15 cellular contexts compared by ENCODE assay signal in the genomic region with DNA sequence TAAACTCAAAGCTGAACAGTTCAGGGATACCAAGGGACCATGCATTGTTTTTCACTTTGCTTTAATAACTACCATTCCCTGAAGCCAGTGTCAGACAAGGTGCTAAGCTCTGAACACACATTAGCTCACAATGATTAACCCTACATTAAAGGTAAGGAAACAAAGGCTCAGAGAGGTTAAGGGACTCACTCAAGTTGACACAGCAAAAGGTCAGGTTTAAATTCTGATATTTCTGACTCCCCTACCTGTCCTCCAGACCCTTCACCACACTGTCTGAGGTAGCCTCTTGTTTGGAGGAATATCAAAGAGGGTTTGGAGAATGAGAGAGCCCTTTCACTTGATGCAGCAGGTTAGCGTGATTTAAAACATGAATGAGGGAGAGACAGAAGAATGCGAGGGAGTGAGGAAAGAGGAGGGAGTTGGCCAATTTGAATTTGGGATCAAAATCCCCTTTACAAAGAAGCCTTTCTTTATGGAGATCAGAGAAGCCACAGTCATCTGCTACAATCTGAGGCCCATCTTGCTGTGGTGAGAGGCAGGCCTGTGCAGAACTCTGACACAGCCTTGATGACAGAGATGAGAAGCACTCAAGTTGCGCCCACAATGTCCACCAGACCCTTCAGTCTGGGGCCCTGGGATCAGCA.
DNase-seq lines count a peak whose midpoint lies in the region; ATAC-seq, FAIRE-seq and TF ChIP-seq lines count a peak whose summit lies in the region.
"Had no signal": no experiment of that assay in that cellular context is flagged by ENCODE, and none has a peak within 500 bp of the region (broad histone marks: within the 10 kb centered on the region; RNA-seq: fewer than 3 reads in every experiment).

No MANE protein-coding gene starts in this region.

- TF ChIP-seq EP300 in HepG2 (IDR thresholded peaks at IDR 0.05; ENCODE audit: low read depth in 2 of 2, low read length in 2 of 2) (no peak), HepG2 (CRISPR knock-in tag; IDR thresholded peaks at IDR 0.05; ENCODE audit: borderline replicate concordance) (no peak)

- peak; percentile 32 for DNase-seq in HepG2 (ENCODE audit: low spot score)
- DNase-seq in right lobe of liver = no peak
- DNase-seq in foreskin melanocyte = peak; percentile 78
- DNase-seq in natural killer cell = no peak
- no peak for DNase-seq in LoVo (ENCODE audit: low spot score)
- DNase-seq in mesenteric fat pad (ENCODE audit: low spot score) = no peak
- DNase-seq: NCI-H2227 treated with DMSO at 0.1 percent for 48 hours, NCI-H526 treated with DMSO at 0.1 percent for 48 hours had no signal

- TF ChIP-seq RAD21 in HepG2 (CRISPR knock-in tag; IDR thresholded peaks at IDR 0.05) = no peak

- H3K36me3 ChIP-seq in HepG2 (replicated peaks in 1 of 2; ENCODE audit: control insufficient read depth in 1 of 2, insufficient read depth in 2 of 2, low read length in 2 of 2) (no peaks in the 10 kb centered on the region), right lobe of liver (no peaks in the 10 kb centered on the region)

- 3% methylated on average over 3 of the region's 3 CpGs for WGBS in HepG2 (ENCODE audit: low lambda C conversion rate)
- 75% methylated on average over 3 of the region's 3 CpGs for WGBS in right lobe of liver (ENCODE audit: insufficient coverage, low coverage, low lambda C conversion rate, missing lambda C conversion rate)

- no peaks in the 10 kb centered on the region for H4K20me1 ChIP-seq in HepG2 (ENCODE audit: insufficient read depth, low read length)

- BruUV-seq in HepG2 (replicated peaks; lab: Mats Ljungman, UMichigan) = no TSS peak

- FAIRE-seq in HepG2 (lab: Jason Lieb, UNC) = no peak
- FAIRE-seq: D721Med, G401.6, GM12878, H54 had no signal

- H3K27ac ChIP-seq in HepG2 (ENCODE audit: extremely low read length, insufficient read depth, low read length) (peak overlapping the region; percentile 64), right lobe of liver (no peak overlapping the region), VCaP (peak overlapping the region; percentile 74)
- H3K27ac ChIP-seq: HL-60, SK-N-MC had no signal

- H2AFZ ChIP-seq in HepG2 (ENCODE audit: low read length) = peak overlapping the region; percentile 35

- peak overlapping the region in 1 of 3 experiments; percentile 62; a peak in 2 of 6 replicates for H3K4me3 ChIP-seq in HepG2 (replicated peaks in 1 of 3; ENCODE audit: insufficient read depth in 1 of 3, low read depth in 2 of 3, low read length in 3 of 3)
- no peak overlapping the region for H3K4me3 ChIP-seq in right lobe of liver
- H3K4me3 ChIP-seq: GM12878, SK-N-MC had no signal

- no peaks in the 10 kb centered on the region for H3K36me3 Mint-ChIP-seq in natural killer cell

- intact Hi-C loops in HepG2 (cut with micrococcal nuclease; ENCODE audit: unreplicated experiment) = no loop called here
- intact Hi-C loops in right lobe of liver (cut with DNase I) = no loop called here
- intact Hi-C loops in natural killer cell (cut with micrococcal nuclease) = no loop called here

- H3K4me1 ChIP-seq in HepG2 (ENCODE audit: insufficient read depth, low read length) (peaks cover 33% of the 10 kb centered on the region), right lobe of liver (no peaks in the 10 kb centered on the region)

- H3K27ac Mint-ChIP-seq in natural killer cell = no peak overlapping the region

- no peak overlapping the region for H3K4me3 Mint-ChIP-seq in natural killer cell

- ATAC-seq in HepG2 (peak; percentile 19), right lobe of liver (no peak), natural killer cell (no peak)
- ATAC-seq: GM12878 had no signal

- H3K4me2 ChIP-seq in HepG2 (ENCODE audit: low read depth, low read length) = peak overlapping the region; percentile 79

- TF ChIP-seq POLR2A in HepG2 (IDR thresholded peaks at IDR 0.05; ENCODE audit: insufficient read depth in 1 of 2, low read depth in 2 of 2, low read length in 2 of 2) = no peak
- no peak for TF ChIP-seq POLR2A in right lobe of liver (IDR thresholded peaks at IDR 0.05)

- H3K79me2 ChIP-seq in HepG2 (ENCODE audit: insufficient read depth, low read length) = no peaks in the 10 kb centered on the region

- H3K9me3 Mint-ChIP-seq in natural killer cell = no peaks in the 10 kb centered on the region

- H3K27me3 ChIP-seq in HepG2 (ENCODE audit: control insufficient read depth in 1 of 2, insufficient read depth in 2 of 2, low read length in 2 of 2) = no peaks in the 10 kb centered on the region
- H3K27me3 ChIP-seq in right lobe of liver = no peaks in the 10 kb centered on the region

- peak overlapping the region; percentile 12; the same call in 1 of the 2 replicates for H3K9ac ChIP-seq in HepG2 (ENCODE audit: insufficient read depth, low read depth, low read length)

- no peak for TF ChIP-seq CTCF in HepG2 (CRISPR knock-in tag; IDR thresholded peaks at IDR 0.05)
- no peak for TF ChIP-seq CTCF in right lobe of liver (IDR thresholded peaks at IDR 0.05)
- no peak for TF ChIP-seq CTCF in VCaP (conservative IDR thresholded peaks at IDR 0.05)
- TF ChIP-seq CTCF in natural killer cell (IDR thresholded peaks at IDR 0.05) = no peak

- peaks cover 4 to 17% of the 10 kb centered on the region in 2 donors for H3K27me3 Mint-ChIP-seq in natural killer cell (ENCODE audit: low read depth in 2 of 2)

- CTCF ChIA-PET in HepG2 (lab: Yijun Ruan, JAX; ENCODE audit: low intra/inter-chr PET ratio, low total read pairs) = no interaction called here

- POLR2A ChIA-PET in HepG2 (lab: Yijun Ruan, JAX) = interaction anchor here (0.6 kb wide), 1 partner anchor 83 kb away, joined by 3 read pairs; no protein-coding TSS in a partner anchor

- in situ Hi-C loops in HepG2 (cut with HindIII; ENCODE audit: extremely low pct_ligation_motif_present, low pct_unique_long_range_greater_than_20kb) = no loop called here

- H3K9me3 ChIP-seq in HepG2 (ENCODE audit: low read length) (0 out of 2 replicates have a peak, but pooled peaks cover 7% of the 10 kb centered on the region), right lobe of liver (no peaks in the 10 kb centered on the region)

- H3K4me1 Mint-ChIP-seq in natural killer cell = no peaks in the 10 kb centered on the region

TF ChIP-seq in HepG2, 621 proteins besides CTCF, POLR2A, EP300 and RAD21:
- TF ChIP-seq ZMYM3 (CRISPR knock-in tag; IDR thresholded peaks at IDR 0.05) (peak; percentile 72), ZNF768 (CRISPR knock-in tag; IDR thresholded peaks at IDR 0.05) (peak; percentile 38; the same call in 1 of the 2 replicates), RCOR2 (CRISPR knock-in tag; IDR thresholded peaks at IDR 0.05) (0 out of 2 replicates have a peak, but pooled peaks have one; percentile 56), KDM1A (CRISPR knock-in tag; IDR thresholded peaks at IDR 0.05) (0 out of 2 replicates have a peak, but pooled peaks have one; percentile 38)
- TF ChIP-seq, protein P1, sequence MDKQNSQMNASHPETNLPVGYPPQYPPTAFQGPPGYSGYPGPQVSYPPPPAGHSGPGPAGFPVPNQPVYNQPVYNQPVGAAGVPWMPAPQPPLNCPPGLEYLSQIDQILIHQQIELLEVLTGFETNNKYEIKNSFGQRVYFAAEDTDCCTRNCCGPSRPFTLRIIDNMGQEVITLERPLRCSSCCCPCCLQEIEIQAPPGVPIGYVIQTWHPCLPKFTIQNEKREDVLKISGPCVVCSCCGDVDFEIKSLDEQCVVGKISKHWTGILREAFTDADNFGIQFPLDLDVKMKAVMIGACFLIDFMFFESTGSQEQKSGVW (CRISPR knock-in tag; IDR thresholded peaks at IDR 0.05; ENCODE audit: borderline replicate concordance) = no peak

Comparison
In these comparisons a context has a peak if more than half of its experiments do, and no peak if none do; other contexts are left out.
1. DNase-seq: peak in HepG2 (single experiment) and foreskin melanocyte (single experiment); none in right lobe of liver (0 of 3), natural killer cell (single experiment), LoVo (single experiment) and mesenteric fat pad (single experiment).
2. H3K27ac ChIP-seq: peak in HepG2 (single experiment) and VCaP (single experiment); none in right lobe of liver (0 of 3).